In the genomic region with DNA sequence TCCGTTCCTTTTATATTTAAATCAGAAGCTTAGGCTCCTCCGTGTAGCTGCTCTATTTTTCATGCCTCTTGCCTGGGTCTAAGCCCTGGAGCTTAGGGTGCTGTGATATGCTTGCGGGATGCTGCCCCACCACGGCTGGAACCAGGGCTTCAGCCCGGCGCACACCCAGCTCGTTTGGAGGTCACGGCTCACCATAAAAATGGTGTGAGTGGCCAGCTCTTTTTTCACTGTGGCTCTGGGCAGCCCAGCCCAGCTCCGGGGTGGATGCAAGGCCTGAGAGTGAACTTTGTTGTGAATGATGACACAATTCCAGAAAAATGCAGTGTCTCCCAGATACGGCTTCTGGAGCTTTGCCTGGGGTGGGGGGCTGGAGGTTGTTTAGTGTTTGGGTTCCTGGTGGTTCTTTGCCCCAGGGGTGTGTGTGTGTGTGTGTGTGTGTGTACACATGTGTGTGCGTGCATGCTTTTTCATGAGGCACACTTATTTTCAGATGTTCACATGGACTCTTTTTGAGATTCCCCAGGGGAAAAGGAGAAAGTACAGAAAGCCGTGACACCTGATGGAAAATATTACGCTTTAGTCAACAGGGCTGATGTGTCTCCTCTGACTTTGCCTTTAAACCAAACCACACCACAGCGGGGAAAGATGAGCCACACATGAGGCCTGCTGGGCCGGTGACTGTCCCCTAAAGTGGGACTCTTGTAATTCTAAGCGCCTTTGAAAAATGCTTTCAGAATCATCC, we compare ENCODE assay signal across 8 cellular contexts. TPM values are rescaled to one million over a fixed set of nuclear protein-coding genes. Genes with fewer than 3 reads are reported as not detected.
A peak's percentile ranks its signal among the peaks of the same experiment; 100 is the strongest.
DNase-seq lines count a peak whose midpoint lies in the region; ATAC-seq and TF ChIP-seq lines count a peak whose summit lies in the region.

No MANE protein-coding gene starts in this region.

- peak; percentile 90 to 94 for ATAC-seq in activated CD4-positive, CD25-positive, alpha-beta regulatory T cell treated with anti-CD3 and anti-CD28 coated beads, Interleukin-2, amount 50 U/mL, for 24 hours
- ATAC-seq in heart left ventricle (peak; percentile 64 to 74 (median 70)), HG03280 (IDR thresholded peaks at IDR 0.05; ENCODE audit: unreplicated experiment) (no peak)

- peaks cover 18 to 85% (median 64%) of the 10 kb centered on the region in 12 donors for H3K4me1 ChIP-seq in heart left ventricle

- H3K9me3 Mint-ChIP-seq in activated naive CD4-positive, alpha-beta T cell treated with anti-CD3 and anti-CD28 coated beads, Interleukin-2, amount 50 U/mL, for 24 hours: no peaks in the 10 kb centered on the region

- H3K4me3 Mint-ChIP-seq in activated naive CD4-positive, alpha-beta T cell treated with anti-CD3 and anti-CD28 coated beads, Interleukin-2, amount 50 U/mL, for 24 hours: peak overlapping the region; percentile 52

- no peak for TF ChIP-seq POLR2A in heart left ventricle (IDR thresholded peaks at IDR 0.05)

- no peaks in the 10 kb centered on the region for H3K27me3 ChIP-seq in heart left ventricle

- H3K27me3 Mint-ChIP-seq in activated naive CD4-positive, alpha-beta T cell treated with anti-CD3 and anti-CD28 coated beads, Interleukin-2, amount 50 U/mL, for 24 hours: no peaks in the 10 kb centered on the region

- peak overlapping the region; percentile 67 to 94 (median 82) for H3K27ac ChIP-seq in heart left ventricle

- intact Hi-C loops in heart left ventricle (cut with DNase I): loop anchor here in 5 of 10 donors (2.0 to 5.0 kb wide), 4 partner anchors 34 to 46 kb away; partner anchors contain the start of gene GRK5 (in 3 of the 5)

- DNase-seq in activated CD4-positive, CD25-positive, alpha-beta regulatory T cell treated with anti-CD3 and anti-CD28 coated beads, Interleukin-2, amount 50 U/mL, for 72 hours: no peak
- DNase-seq in heart left ventricle (peak; percentile 67 to 84 (median 78)), retinal pigment epithelial cell (ENCODE audit: low read depth) (peak; percentile 63), OCI-M2 (lab: John Stamatoyannopoulos, UW; ENCODE audit: unreplicated experiment) (no peak), activated gamma-delta T cell treated with Interleukin-2 at 50 U/mL for 16 hours (no peak)

- H3K36me3 Mint-ChIP-seq in activated naive CD4-positive, alpha-beta T cell treated with anti-CD3 and anti-CD28 coated beads, Interleukin-2, amount 50 U/mL, for 24 hours: peaks cover 3% of the 10 kb centered on the region

- H3K4me3 ChIP-seq in heart left ventricle (peak overlapping the region in 2 of 12 donors; percentile 7 to 19), retinal pigment epithelial cell (ENCODE audit: low read length) (no peak overlapping the region)

- H3K4me1 Mint-ChIP-seq in activated naive CD4-positive, alpha-beta T cell treated with anti-CD3 and anti-CD28 coated beads, Interleukin-2, amount 50 U/mL, for 24 hours: peaks cover 52% of the 10 kb centered on the region

- H3K36me3 ChIP-seq in heart left ventricle: no peaks in the 10 kb centered on the region

- H3K9me3 ChIP-seq in heart left ventricle: no peaks in the 10 kb centered on the region

- TF ChIP-seq CTCF in heart left ventricle (IDR thresholded peaks at IDR 0.05): peak in 2 of 12 donors; percentile 7 to 27
- TF ChIP-seq CTCF in retinal pigment epithelial cell (conservative IDR thresholded peaks at IDR 0.05; ENCODE audit: low read depth, low read length): peak; percentile 22

- peak overlapping the region; percentile 92 for H3K27ac Mint-ChIP-seq in activated naive CD4-positive, alpha-beta T cell treated with anti-CD3 and anti-CD28 coated beads, Interleukin-2, amount 50 U/mL, for 24 hours

- 31 to 48% (median 34%) methylated on average over 16 of the region's 16 CpGs for WGBS in heart left ventricle, 4 donors

RNA-seq across cellular contexts. Expression of gene GRK5, which starts 46.2 kb away (rescaled TPM):
- 10 to 100 TPM; 17.0 to 58.0 (median 32.2) TPM for total RNA-seq in heart left ventricle
- polyA plus RNA-seq in heart left ventricle: 10 to 100 TPM; 13.1 to 27.6 TPM

Comparison
In these comparisons a context has a peak if more than half of its experiments do, and no peak if none do; other contexts are left out.
1. DNase-seq: peak in heart left ventricle (5 of 5) and retinal pigment epithelial cell (single experiment); none in activated CD4-positive, CD25-positive, alpha-beta regulatory T cell treated with anti-CD3 and anti-CD28 coated beads, Interleukin-2, amount 50 U/mL, for 72 hours (single experiment), OCI-M2 (single experiment) and activated gamma-delta T cell treated with Interleukin-2 at 50 U/mL for 16 hours (single experiment).